In the genomic region with DNA sequence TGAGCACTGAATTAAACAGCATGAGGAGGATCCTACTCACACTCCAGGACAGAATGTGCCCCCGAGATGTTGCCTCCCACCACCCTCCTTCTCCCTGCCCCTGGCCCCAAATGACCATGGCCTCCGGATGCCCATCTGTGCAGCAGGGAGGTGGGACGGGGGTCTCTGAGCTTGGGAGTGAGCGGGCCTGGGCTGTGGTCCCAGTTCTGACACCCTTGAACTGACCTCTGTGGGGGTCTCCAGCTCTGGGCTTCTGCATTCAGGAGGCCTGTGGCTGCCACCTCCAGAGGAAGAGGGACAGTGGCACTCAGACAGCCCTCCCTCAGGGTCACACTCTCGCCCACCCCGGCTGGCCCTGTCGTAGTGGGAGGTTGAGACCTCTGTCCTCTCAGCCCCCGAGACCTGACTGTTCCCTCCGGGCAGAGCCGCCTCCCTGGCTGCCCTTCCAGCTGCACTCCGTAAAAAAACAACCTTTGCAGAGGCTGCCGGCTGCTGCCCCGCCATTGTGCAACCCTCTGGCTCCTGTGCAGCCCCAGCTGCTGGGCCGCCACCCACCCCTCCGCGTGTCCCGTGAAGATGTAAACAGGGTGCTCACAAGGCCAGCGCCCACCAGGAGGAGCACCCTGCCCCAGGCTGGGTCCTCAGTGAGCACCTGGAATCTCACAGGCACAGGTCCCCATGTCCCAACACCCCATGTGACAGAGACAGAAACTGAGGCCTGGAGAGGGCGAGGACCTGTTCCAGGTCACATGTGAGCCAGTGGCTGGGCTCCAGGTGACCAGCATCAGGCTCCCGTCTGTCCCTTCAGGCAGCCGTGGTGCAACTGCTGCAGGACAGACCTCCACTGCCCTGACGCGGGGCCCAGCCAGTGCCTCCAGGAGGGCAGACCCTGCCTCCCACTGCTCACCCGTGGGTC, we compare ENCODE assay signal across 16 cellular contexts. TPM values are rescaled to one million over a fixed set of nuclear protein-coding genes. Genes with fewer than 3 reads are reported as not detected.
A peak's percentile ranks its signal among the peaks of the same experiment; 100 is the strongest.
DNase-seq lines count a peak whose midpoint lies in the region; ATAC-seq and TF ChIP-seq lines count a peak whose summit lies in the region.
"Had no signal": no experiment of that assay in that cellular context is flagged by ENCODE, and none has a peak within 500 bp of the region (broad histone marks: within the 10 kb centered on the region; RNA-seq: fewer than 3 reads in every experiment).

No MANE protein-coding gene starts in this region.

- H3K4me2 ChIP-seq in PC-9 = no peak overlapping the region

- H3K36me3 ChIP-seq in RWPE2 (ENCODE audit: low read depth) (no peaks in the 10 kb centered on the region), ovary (no peaks in the 10 kb centered on the region), PC-9 (ENCODE audit: low read depth) (no peaks in the 10 kb centered on the region)
- H3K36me3 ChIP-seq: esophagus squamous epithelium had no signal

- CTCF ChIA-PET in AG04450 (lab: Charles Lee) = interaction anchor here (2.8 kb wide), 1 partner anchor 132 kb away, joined by 7 read pairs; no protein-coding TSS in a partner anchor
- CTCF ChIA-PET in PC-9 (lab: Charles Lee) = no interaction called here

- H3K9me3 ChIP-seq in AG04450 (ENCODE audit: control insufficient read depth, insufficient read depth, low read length) (peaks cover 5% of the 10 kb centered on the region; the same call in 1 of the 2 replicates), RWPE2 (ENCODE audit: severe bottlenecking) (no peaks in the 10 kb centered on the region), ovary (no peaks in the 10 kb centered on the region), PC-9 (ENCODE audit: insufficient read depth, low read depth) (no peaks in the 10 kb centered on the region)

- no peaks in the 10 kb centered on the region for H3K4me1 ChIP-seq in RWPE2 (ENCODE audit: insufficient read depth, poor library complexity, severe bottlenecking)
- peaks cover 34% of the 10 kb centered on the region for H3K4me1 ChIP-seq in ovary (ENCODE audit: insufficient read depth)
- H3K4me1 ChIP-seq in PC-9 (replicated peaks; ENCODE audit: insufficient read depth) = peaks cover 2% of the 10 kb centered on the region; the same call in 1 of the 2 replicates

- TF ChIP-seq CTCF in AG04450 (IDR thresholded peaks at IDR 0.05; ENCODE audit: low read depth, low read length) = peak; percentile 43
- TF ChIP-seq CTCF in RWPE2 (IDR thresholded peaks at IDR 0.05; ENCODE audit: poor library complexity, severe bottlenecking) = no peak
- peak in 2 of 3 donors; percentile 35 to 62 for TF ChIP-seq CTCF in ovary (IDR thresholded peaks at IDR 0.05)
- no peak for TF ChIP-seq CTCF in PC-9 (conservative IDR thresholded peaks at IDR 0.05)

- no peak overlapping the region for H3K27ac ChIP-seq in AG04450 (ENCODE audit: low read depth, low read length)
- no peak overlapping the region for H3K27ac ChIP-seq in RWPE2 (ENCODE audit: poor library complexity, severe bottlenecking)
- H3K27ac ChIP-seq in ovary = peak overlapping the region; percentile 54 to 61
- no peak overlapping the region for H3K27ac ChIP-seq in PC-9

- DNase-seq in AG04450 (ENCODE audit: low read depth, low spot score) (peak; percentile 23), RWPE2 (ENCODE audit: low spot score) (peak; percentile 59), Right ventricle myocardium superior (peak; percentile 83), ovary (peak; percentile 80 to 88 (median 87)), PC-9 (no peak), putamen (ENCODE audit: low spot score) (no peak)
- DNase-seq in activated CD4-positive, CD25-positive, alpha-beta regulatory T cell treated with anti-CD3 and anti-CD28 coated beads, Interleukin-2, amount 50 U/mL, for 72 hours = no peak
- DNase-seq: activated CD4-positive, alpha-beta memory T cell treated with anti-CD3 and anti-CD28 coated beads for 36 hours; activated naive CD4-positive, alpha-beta T cell; esophagus squamous epithelium; NCI-H1417; NCI-H524 treated with DMSO at 0.1 percent for 48 hours; T-helper 9 cell had no signal

- POLR2A ChIA-PET in AG04450 (lab: Yijun Ruan, JAX) (no interaction called here), PC-9 (lab: Charles Lee; ENCODE audit: unreplicated experiment) (no interaction called here)

- no peak for TF ChIP-seq POLR2A in ovary (IDR thresholded peaks at IDR 0.05)

- ATAC-seq in RWPE2 (ENCODE audit: low read depth) (peak; percentile 19; the same call in 1 of the 3 replicates), Right ventricle myocardium superior (ENCODE audit: poor library complexity) (peak; percentile 78), HG02870 (IDR thresholded peaks at IDR 0.05; ENCODE audit: unreplicated experiment) (no peak)
- ATAC-seq: naive thymus-derived CD8-positive, alpha-beta T cell had no signal

- H3K4me3 ChIP-seq in AG04450 (ENCODE audit: low read depth, low read length) = no peak overlapping the region
- H3K4me3 ChIP-seq in RWPE2 (ENCODE audit: severe bottlenecking) = no peak overlapping the region
- H3K4me3 ChIP-seq in ovary = no peak overlapping the region
- H3K4me3 ChIP-seq in PC-9 = no peak overlapping the region
- H3K4me3 ChIP-seq: esophagus squamous epithelium had no signal

- BruUV-seq in PC-9 (replicated peaks; lab: Mats Ljungman, UMichigan) = no TSS peak

- H2AFZ ChIP-seq in PC-9 = no peak overlapping the region

- TF ChIP-seq EP300 in ovary (IDR thresholded peaks at IDR 0.05) = no peak

- no peaks in the 10 kb centered on the region for H3K79me2 ChIP-seq in PC-9 (ENCODE audit: low read depth)

- intact Hi-C loops in Right ventricle myocardium superior (cut with DNase I) = no loop called here
- intact Hi-C loops in ovary (cut with DNase I) = loop anchor here in 1 of 4 donors (10.0 kb wide), 1 partner anchor 46 kb away; no protein-coding TSS in a partner anchor
- intact Hi-C loops in PC-9 (cut with micrococcal nuclease; ENCODE audit: unreplicated experiment) = no loop called here

- 22 to 36% (median 23%) methylated on average over 23 to 24 of the region's 24 CpGs for WGBS in ovary, 3 donors

- no peaks in the 10 kb centered on the region for H3K9me2 ChIP-seq in PC-9 (ENCODE audit: insufficient read depth)

- no peaks in the 10 kb centered on the region for H3F3A ChIP-seq in PC-9 (ENCODE audit: insufficient read depth, low read depth)

- no peaks in the 10 kb centered on the region for H4K20me1 ChIP-seq in PC-9 (ENCODE audit: insufficient read depth)

- no peaks in the 10 kb centered on the region for H3K27me3 ChIP-seq in AG04450 (ENCODE audit: control insufficient read depth, insufficient read depth, low read length)
- H3K27me3 ChIP-seq in RWPE2 (ENCODE audit: insufficient read depth, poor library complexity, severe bottlenecking) = no peaks in the 10 kb centered on the region
- no peaks in the 10 kb centered on the region for H3K27me3 ChIP-seq in ovary
- H3K27me3 ChIP-seq in PC-9 (ENCODE audit: insufficient read depth, low read depth) = no peaks in the 10 kb centered on the region

RNA-seq across cellular contexts. Expression of gene HTRA3, which starts 39.6 kb away (rescaled TPM):
- 16.3 and 19.7 TPM in 2 replicates for polyA plus RNA-seq in AG04450 (2011; rRNA removed)
- 10.5 and 10.7 TPM in 2 replicates for polyA minus RNA-seq in AG04450 (2011; rRNA and poly(A)+ RNA removed)
- 123 TPM for total RNA-seq in Right ventricle myocardium superior
- 100 to 1,000 TPM in 1 of 7 donors, 10 to 100 TPM in 6; 36.2 to 160 (median 62.3) TPM for total RNA-seq in ovary
- polyA plus RNA-seq in ovary = 100 to 1,000 TPM; 122 to 163 TPM
- 14.1 and 22.8 TPM in 2 replicates for total RNA-seq in PC-9 (2021)
- total RNA-seq: activated CD4-positive, alpha-beta memory T cell treated with anti-CD3 and anti-CD28 coated beads for 36 hours; naive thymus-derived CD8-positive, alpha-beta T cell had no signal
- polyA plus RNA-seq: IgD-negative memory B cell; naive thymus-derived CD8-positive, alpha-beta T cell had no signal

Comparison
In these comparisons a context has a peak if more than half of its experiments do, and no peak if none do; other contexts are left out.
1. DNase-seq: peak in AG04450 (single experiment), RWPE2 (single experiment), Right ventricle myocardium superior (single experiment) and ovary (5 of 5); none in PC-9 (0 of 2), putamen (single experiment) and activated CD4-positive, CD25-positive, alpha-beta regulatory T cell treated with anti-CD3 and anti-CD28 coated beads, Interleukin-2, amount 50 U/mL, for 72 hours (single experiment).
2. H3K27ac ChIP-seq: peak in ovary (2 of 2); none in AG04450 (single experiment), RWPE2 (single experiment) and PC-9 (single experiment).
3. CTCF ChIP-seq: peak in AG04450 (single experiment) and ovary (2 of 3); none in RWPE2 (single experiment) and PC-9 (single experiment).